In genomic region chr17:246226-246625, GRCh38 we compare ENCODE assay signal across 23 cellular contexts.
"Had no signal": no experiment of that assay in that cellular context is flagged by ENCODE, and none has a peak within 500 bp of the region (broad histone marks: within the 10 kb centered on the region; RNA-seq: fewer than 3 reads in every experiment).

No MANE protein-coding gene starts in this region.

- H3K9me3 Mint-ChIP-seq: activated CD4-positive, alpha-beta T cell treated with anti-CD3 and anti-CD28 coated beads, Interleukin-2, amount 10 ng/mL, durations not matched to agents 7 days and 5 days; activated T-cell treated with anti-CD3 and anti-CD28 coated beads, Interleukin-2, amount 50 U/mL, for 72 hours had no signal

- H3K27ac ChIP-seq: adrenal gland, esophagus squamous epithelium, upper lobe of left lung had no signal

- H3K9me3 ChIP-seq: adrenal gland, esophagus squamous epithelium, upper lobe of left lung had no signal

- ATAC-seq: activated CD8-positive, alpha-beta T cell treated with anti-CD3 and anti-CD28 coated beads, Interleukin-2, amount 10 ng/mL, durations not matched to agents 7 days and 5 days; activated T-cell treated with anti-CD3 and anti-CD28 coated beads, Interleukin-2, amount 50 U/mL, for 72 hours; naive thymus-derived CD8-positive, alpha-beta T cell; SK-N-SH treated with all-trans-retinoic acid at 6 μM for 48 hours; stimulated activated naive CD8-positive, alpha-beta T cell treated with anti-CD3 and anti-CD28 coated beads, Interleukin-15, amount 100 ng/mL, for 72 hours had no signal

- H3K4me1 ChIP-seq: adrenal gland, esophagus squamous epithelium had no signal

- H3K27me3 ChIP-seq: adrenal gland, esophagus squamous epithelium, upper lobe of left lung had no signal

- H3K4me3 Mint-ChIP-seq: activated CD4-positive, alpha-beta T cell treated with anti-CD3 and anti-CD28 coated beads, Interleukin-2, amount 10 ng/mL, durations not matched to agents 7 days and 5 days; activated CD8-positive, alpha-beta T cell treated with anti-CD3 and anti-CD28 coated beads, Interleukin-2, amount 10 ng/mL, durations not matched to agents 7 days and 5 days; activated T-cell treated with anti-CD3 and anti-CD28 coated beads, Interleukin-2, amount 50 U/mL, for 72 hours; naive thymus-derived CD8-positive, alpha-beta T cell; stimulated activated naive CD8-positive, alpha-beta T cell treated with anti-CD3 and anti-CD28 coated beads, Interleukin-15, amount 100 ng/mL, for 72 hours had no signal

- H3K27me3 Mint-ChIP-seq: activated CD4-positive, alpha-beta T cell treated with anti-CD3 and anti-CD28 coated beads, Interleukin-2, amount 10 ng/mL, durations not matched to agents 7 days and 5 days; naive thymus-derived CD8-positive, alpha-beta T cell; stimulated activated naive CD8-positive, alpha-beta T cell treated with anti-CD3 and anti-CD28 coated beads, Interleukin-15, amount 100 ng/mL, for 72 hours had no signal

- H3K4me3 ChIP-seq: adrenal gland, esophagus squamous epithelium, upper lobe of left lung had no signal

- H3K4me1 Mint-ChIP-seq: activated CD4-positive, alpha-beta T cell treated with anti-CD3 and anti-CD28 coated beads, Interleukin-2, amount 10 ng/mL, durations not matched to agents 7 days and 5 days; stimulated activated naive CD8-positive, alpha-beta T cell treated with anti-CD3 and anti-CD28 coated beads, Interleukin-15, amount 100 ng/mL, for 72 hours had no signal

- H3K27ac Mint-ChIP-seq: activated CD4-positive, alpha-beta T cell treated with anti-CD3 and anti-CD28 coated beads, Interleukin-2, amount 10 ng/mL, durations not matched to agents 7 days and 5 days; activated CD8-positive, alpha-beta T cell treated with anti-CD3 and anti-CD28 coated beads, Interleukin-2, amount 10 ng/mL, durations not matched to agents 7 days and 5 days; activated T-cell treated with anti-CD3 and anti-CD28 coated beads, Interleukin-2, amount 50 U/mL, for 72 hours; naive thymus-derived CD8-positive, alpha-beta T cell; stimulated activated naive CD8-positive, alpha-beta T cell treated with anti-CD3 and anti-CD28 coated beads, Interleukin-15, amount 100 ng/mL, for 72 hours had no signal

- DNase-seq: activated CD4-positive, alpha-beta T cell treated with anti-CD3 and anti-CD28 coated beads, Interleukin-2, amount 10 ng/mL, durations not matched to agents 7 days and 5 days; activated CD4-positive, CD25-positive, alpha-beta regulatory T cell; activated CD8-positive, alpha-beta memory T cell treated with anti-CD3 and anti-CD28 coated beads, Interleukin-2, amount 50 U/mL, for 48 hours; activated CD8-positive, alpha-beta T cell treated with anti-CD3 and anti-CD28 coated beads, Interleukin-2, amount 10 ng/mL, durations not matched to agents 7 days and 5 days; activated effector memory CD4-positive, alpha-beta T cell treated with anti-CD3 and anti-CD28 coated beads, Interleukin-2, amount 50 U/mL, for 16 hours; activated naive CD4-positive, alpha-beta T cell treated with anti-CD3 and anti-CD28 coated beads, Interleukin-2, amount 50 U/mL, for 16 hours; activated T-cell treated with anti-CD3 and anti-CD28 coated beads, Interleukin-2, amount 50 U/mL, for 72 hours; dermis blood vessel endothelial cell; effector memory CD4-positive, alpha-beta T cell; esophagus squamous epithelium; islet precursor cell; mesenchymal stem cell; SIG-M5; small intestine; stimulated activated CD4-positive, alpha-beta T cell treated with anti-CD3 and anti-CD28 coated beads, Interleukin-15, amount 100 ng/mL, for 24 hours; stimulated activated CD4-positive, alpha-beta T cell treated with anti-CD3 and anti-CD28 coated beads, Interleukin-4, amount 100 ng/mL, for 1 hour; stimulated activated naive CD8-positive, alpha-beta T cell treated with anti-CD3 and anti-CD28 coated beads, Interleukin-15, amount 100 ng/mL, for 72 hours; T-helper 1 cell; T-helper 9 cell had no signal

- H3K36me3 Mint-ChIP-seq: naive thymus-derived CD8-positive, alpha-beta T cell had no signal
